In the genomic region with DNA sequence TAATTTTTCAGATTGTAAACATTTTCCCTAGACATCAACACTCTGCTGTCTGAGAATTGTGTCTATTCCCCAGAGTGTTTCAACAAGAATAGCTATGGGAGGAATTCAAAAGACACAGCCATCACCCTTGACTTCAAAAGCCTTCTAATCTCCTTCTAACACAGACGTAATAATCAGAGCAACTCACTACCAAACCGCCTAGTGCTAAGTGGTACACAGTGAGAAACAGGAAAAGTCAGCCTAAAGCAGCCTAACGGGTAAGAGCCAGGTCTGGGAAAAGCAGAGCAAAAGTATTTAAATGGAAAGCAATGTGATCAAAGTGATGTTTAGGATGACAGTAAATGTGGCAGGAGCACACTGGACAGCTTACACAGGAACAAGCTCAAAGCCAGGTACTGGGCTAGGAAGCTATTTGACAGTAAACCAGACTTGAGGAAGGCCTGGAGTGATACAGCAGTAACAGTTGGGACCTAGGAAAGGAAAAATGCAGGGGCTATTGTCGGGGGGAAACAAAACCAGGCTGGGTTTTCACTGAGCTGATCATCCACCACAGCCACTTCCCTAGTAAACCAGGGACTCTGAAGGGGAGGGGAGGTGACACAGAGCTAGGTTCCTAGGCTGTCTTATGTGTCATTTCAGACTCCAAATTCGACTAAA, we compare ENCODE assay signal across 9 cellular contexts. TPM values are rescaled to one million over a fixed set of nuclear protein-coding genes. Genes with fewer than 3 reads are reported as not detected.
DNase-seq lines count a peak whose midpoint lies in the region; ATAC-seq, FAIRE-seq and TF ChIP-seq lines count a peak whose summit lies in the region.
"Had no signal": no experiment of that assay in that cellular context is flagged by ENCODE, and none has a peak within 500 bp of the region (broad histone marks: within the 10 kb centered on the region; RNA-seq: fewer than 3 reads in every experiment).

No MANE protein-coding gene starts in this region.

- no TSS peak for BruUV-seq in HepG2 (replicated peaks; lab: Mats Ljungman, UMichigan)

- no peak overlapping the region for H3K9ac ChIP-seq in HepG2 (ENCODE audit: insufficient read depth, low read depth, low read length)

- H3K9me3 ChIP-seq in right lobe of liver (no peaks in the 10 kb centered on the region), HepG2 (ENCODE audit: low read length) (no peaks in the 10 kb centered on the region)

- H3K36me3 Mint-ChIP-seq in natural killer cell: peaks cover 8% of the 10 kb centered on the region

- peaks cover 24 to 27% of the 10 kb centered on the region in 2 donors for H3K4me1 Mint-ChIP-seq in natural killer cell

- in situ Hi-C loops in HepG2 (cut with HindIII; ENCODE audit: extremely low pct_ligation_motif_present, low pct_unique_long_range_greater_than_20kb): no loop called here

- no peak for TF ChIP-seq RAD21 in HepG2 (CRISPR knock-in tag; IDR thresholded peaks at IDR 0.05)

- H3K9me3 Mint-ChIP-seq in natural killer cell: no peaks in the 10 kb centered on the region

- no peak for TF ChIP-seq CTCF in right lobe of liver (IDR thresholded peaks at IDR 0.05)
- no peak for TF ChIP-seq CTCF in HepG2 (CRISPR knock-in tag; IDR thresholded peaks at IDR 0.05)
- no peak for TF ChIP-seq CTCF in dorsolateral prefrontal cortex (IDR thresholded peaks at IDR 0.05 in 54 of 56, conservative IDR thresholded peaks at IDR 0.05 in 2 of 56; ENCODE audit: low read depth in 1 of 56, partially characterized antibody in 56 of 56)
- TF ChIP-seq CTCF in natural killer cell (IDR thresholded peaks at IDR 0.05): no peak

- H3K4me3 ChIP-seq in right lobe of liver: no peak overlapping the region
- no peak overlapping the region for H3K4me3 ChIP-seq in HepG2 (replicated peaks in 1 of 3; ENCODE audit: insufficient read depth in 1 of 3, low read depth in 2 of 3, low read length in 3 of 3)
- H3K4me3 ChIP-seq in dorsolateral prefrontal cortex: peak overlapping the region in 8 of 59 donors; percentile 1 to 24 (median 9)

- no peak for FAIRE-seq in HepG2 (lab: Jason Lieb, UNC)

- no peak for TF ChIP-seq EP300 in HepG2 (IDR thresholded peaks at IDR 0.05; ENCODE audit: low read depth in 2 of 2, low read length in 2 of 2)
- TF ChIP-seq EP300 in HepG2 (CRISPR knock-in tag; IDR thresholded peaks at IDR 0.05; ENCODE audit: borderline replicate concordance): no peak

- WGBS in right lobe of liver (ENCODE audit: insufficient coverage, low coverage, low lambda C conversion rate, missing lambda C conversion rate): 64% methylated on average over 5 of the region's 5 CpGs
- WGBS in HepG2 (ENCODE audit: low lambda C conversion rate): 86% methylated on average over 5 of the region's 5 CpGs

- TF ChIP-seq POLR2A in right lobe of liver (IDR thresholded peaks at IDR 0.05) (no peak), HepG2 (IDR thresholded peaks at IDR 0.05; ENCODE audit: insufficient read depth in 1 of 2, low read depth in 2 of 2, low read length in 2 of 2) (no peak)

- DNase-seq in right lobe of liver (no peak), HepG2 (ENCODE audit: low spot score) (no peak), dorsolateral prefrontal cortex (no peak), natural killer cell (no peak), NOMO-1 treated with dmso at 0.1 percent for 144 hours (lab: John Stamatoyannopoulos, UW; ENCODE audit: unreplicated experiment) (no peak), cerebellar cortex (ENCODE audit: low spot score) (no peak), SK-N-DZ (ENCODE audit: low spot score) (no peak)
- DNase-seq: head of caudate nucleus had no signal

- no peak overlapping the region for H3K27ac ChIP-seq in right lobe of liver
- no peak overlapping the region for H3K27ac ChIP-seq in HepG2 (ENCODE audit: extremely low read length, insufficient read depth, low read length)
- peak overlapping the region; percentile 33 to 90 (median 78) for H3K27ac ChIP-seq in dorsolateral prefrontal cortex

- H3K27ac Mint-ChIP-seq in natural killer cell: peak overlapping the region in 1 of 2 donors; percentile 27

- H4K20me1 ChIP-seq in HepG2 (ENCODE audit: insufficient read depth, low read length): peaks cover 8% of the 10 kb centered on the region

- H2AFZ ChIP-seq in HepG2 (ENCODE audit: low read length): no peak overlapping the region

- ATAC-seq in right lobe of liver: peak; percentile 28 to 45 (median 38)
- no peak for ATAC-seq in HepG2
- ATAC-seq in natural killer cell: peak; percentile 41 to 82 (median 79)
- ATAC-seq in GM19351 (IDR thresholded peaks at IDR 0.05; ENCODE audit: unreplicated experiment): no peak

- H3K36me3 ChIP-seq in right lobe of liver (peaks cover 0 to 12% (median 1%) of the 10 kb centered on the region in 4 donors), HepG2 (replicated peaks in 1 of 2; ENCODE audit: control insufficient read depth in 1 of 2, insufficient read depth in 2 of 2, low read length in 2 of 2) (peaks cover 13 to 70% of the 10 kb centered on the region in 2 experiments)

- intact Hi-C loops in right lobe of liver (cut with DNase I): no loop called here
- intact Hi-C loops in HepG2 (cut with micrococcal nuclease; ENCODE audit: unreplicated experiment): no loop called here
- intact Hi-C loops in dorsolateral prefrontal cortex (cut with DNase I): no loop called here
- intact Hi-C loops in natural killer cell (cut with micrococcal nuclease): no loop called here

- H3K79me2 ChIP-seq in HepG2 (ENCODE audit: insufficient read depth, low read length): peaks cover 89% of the 10 kb centered on the region

- CTCF ChIA-PET in HepG2 (lab: Yijun Ruan, JAX; ENCODE audit: low intra/inter-chr PET ratio, low total read pairs): no interaction called here

- H3K27me3 ChIP-seq in right lobe of liver (no peaks in the 10 kb centered on the region), HepG2 (ENCODE audit: control insufficient read depth in 1 of 2, insufficient read depth in 2 of 2, low read length in 2 of 2) (no peaks in the 10 kb centered on the region), dorsolateral prefrontal cortex (no peaks in the 10 kb centered on the region)

- no peaks in the 10 kb centered on the region for H3K27me3 Mint-ChIP-seq in natural killer cell (ENCODE audit: low read depth in 2 of 2)

- H3K4me1 ChIP-seq in right lobe of liver (no peaks in the 10 kb centered on the region), HepG2 (ENCODE audit: insufficient read depth, low read length) (peaks cover 32% of the 10 kb centered on the region)

- H3K4me3 Mint-ChIP-seq in natural killer cell: no peak overlapping the region

- no peak overlapping the region for H3K4me2 ChIP-seq in HepG2 (ENCODE audit: low read depth, low read length)

- POLR2A ChIA-PET in HepG2 (lab: Yijun Ruan, JAX): interaction anchor here (1.2 kb wide), 1 partner anchor 12 kb away, joined by 3 read pairs; no protein-coding TSS in a partner anchor

TF ChIP-seq in HepG2, 621 proteins besides CTCF, POLR2A, EP300 and RAD21:
- TF ChIP-seq KMT2A (CRISPR knock-in tag; IDR thresholded peaks at IDR 0.05) (no peak), POGZ (CRISPR knock-in tag; IDR thresholded peaks at IDR 0.05) (no peak), MYNN (CRISPR knock-in tag; IDR thresholded peaks at IDR 0.05; ENCODE audit: low read depth) (no peak), PPARG (CRISPR knock-in tag; conservative IDR thresholded peaks at IDR 0.05) (no peak), ZNF496 (CRISPR knock-in tag; IDR thresholded peaks at IDR 0.05; ENCODE audit: insufficient replicate concordance) (no peak), ZFP41 (CRISPR knock-in tag; IDR thresholded peaks at IDR 0.05; ENCODE audit: borderline replicate concordance) (no peak), SPEN (CRISPR knock-in tag; IDR thresholded peaks at IDR 0.05; ENCODE audit: low read depth) (no peak), NCOR1 (IDR thresholded peaks at IDR 0.05; ENCODE audit: borderline replicate concordance, low read length) (no peak)

RNA-seq across cellular contexts. Expression of a gene that starts 29.4 kb away (rescaled TPM):
- total RNA-seq in right lobe of liver (100 to 1,000 TPM in 1 of 6 experiments, 10 to 100 TPM in 5; 36.6 to 100 (median 57.5) TPM), HepG2 (2016; rRNA removed; fragmentation: Illumina TruSeq; extraction: Trizol) (73.7 and 128 TPM in 2 replicates), dorsolateral prefrontal cortex (100 to 1,000 TPM in 112 of 120 experiments, 10 to 100 TPM in 8; 87.2 to 202 (median 122) TPM), natural killer cell (10 to 100 TPM; 28.9 to 43.5 (median 36.0) TPM)
- 21.0 and 28.0 TPM in 2 replicates for total RNA-seq in HepG2 (2016; cell fraction: cytosol; rRNA removed; fragmentation: Illumina TruSeq; extraction: Trizol; ENCODE audit: low read depth)
- total RNA-seq in HepG2 (2016; cell fraction: insoluble cytoplasmic fraction; rRNA removed; fragmentation: Illumina TruSeq; extraction: Trizol): 70.7 and 135 TPM in 2 replicates
- 29.9 and 30.4 TPM in 2 replicates for total RNA-seq in HepG2 (2016; cell fraction: membrane; rRNA removed; fragmentation: Illumina TruSeq; extraction: Trizol)
- 66.4 and 67.4 TPM in 2 replicates for total RNA-seq in HepG2 (2016; cell fraction: nucleus; rRNA removed; fragmentation: Illumina TruSeq; extraction: Trizol)
- 116 and 131 TPM in 2 replicates for polyA plus RNA-seq in HepG2 (2011; rRNA removed)
- polyA plus RNA-seq in HepG2 (2011; cell fraction: cytosol; rRNA removed): 95.2 and 104 TPM in 2 replicates
- polyA plus RNA-seq in HepG2 (2011; cell fraction: nucleus; rRNA removed): 66.8 and 86.4 TPM in 2 replicates
- 68.8 and 74.2 TPM in 2 replicates for polyA plus RNA-seq in HepG2 (2012)
- 5.3 and 6.6 TPM in 2 replicates for polyA plus RNA-seq in HepG2 (2016; cell fraction: cytosol; fragmentation: Illumina TruSeq; extraction: Trizol; ENCODE audit: low read depth)
- 202 and 219 TPM in 2 replicates for polyA plus RNA-seq in HepG2 (2016; cell fraction: insoluble cytoplasmic fraction; fragmentation: Illumina TruSeq; extraction: Trizol; ENCODE audit: low read depth)
- polyA plus RNA-seq in HepG2 (2016; cell fraction: membrane; fragmentation: Illumina TruSeq; extraction: Trizol; ENCODE audit: low read depth): 17.3 and 18.7 TPM in 2 replicates
- 93.1 and 94.0 TPM in 2 replicates for polyA plus RNA-seq in HepG2 (2016; cell fraction: nucleus; fragmentation: Illumina TruSeq; extraction: Trizol; ENCODE audit: insufficient read depth, low read depth)
- 321 and 493 TPM in 2 replicates for polyA minus RNA-seq in HepG2 (2011; rRNA and poly(A)+ RNA removed; ENCODE audit: low replicate concordance)
- polyA minus RNA-seq in HepG2 (2011; cell fraction: cytosol; rRNA and poly(A)+ RNA removed): 108 and 148 TPM in 2 replicates
- 132 and 144 TPM in 2 replicates for polyA minus RNA-seq in HepG2 (2011; cell fraction: nucleus; rRNA and poly(A)+ RNA removed)
- polyA plus RNA-seq in SK-N-DZ (2014; cell fraction: cytosol; rRNA removed): 44.5 and 45.7 TPM in 2 replicates
- 21.9 and 32.1 TPM in 2 replicates for polyA plus RNA-seq in SK-N-DZ (2014; cell fraction: nucleus; rRNA removed)

Comparison
In these comparisons a context has a peak if more than half of its experiments do, and no peak if none do; other contexts are left out.
1. ATAC-seq: peak in right lobe of liver (4 of 4) and natural killer cell (3 of 3); none in HepG2 (single experiment) and GM19351 (single experiment).
2. H3K27ac ChIP-seq: peak in dorsolateral prefrontal cortex (59 of 59); none in right lobe of liver (0 of 3) and HepG2 (single experiment).